ENCODE assay signal across 2 cellular contexts in genomic region chr5:65727491-65728156, GRCh38.
TF ChIP-seq lines count a peak whose summit lies in the region.

No MANE protein-coding gene starts in this region.

TF ChIP-seq in A549, 52 proteins besides CTCF, POLR2A, EP300 and RAD21:
- TF ChIP-seq HOXA7 (CRISPR knock-in tag; IDR thresholded peaks at IDR 0.05) (no peak), HES2 (IDR thresholded peaks at IDR 0.05) (no peak), ELK1 (IDR thresholded peaks at IDR 0.05; ENCODE audit: low read depth, low read length) (no peak), SREBF2 (IDR thresholded peaks at IDR 0.05) (no peak), CHD4 (IDR thresholded peaks at IDR 0.05; ENCODE audit: borderline replicate concordance) (no peak), NPAS2 (CRISPR knock-in tag; IDR thresholded peaks at IDR 0.05; ENCODE audit: borderline replicate concordance) (no peak)

TF ChIP-seq in K562, 482 proteins besides CTCF, POLR2A, EP300 and RAD21:
- TF ChIP-seq SMAD4 (CRISPR knock-in tag; conservative IDR thresholded peaks at IDR 0.05) (no peak), NCOA6 (IDR thresholded peaks at IDR 0.05) (no peak), GABPB2 (CRISPR knock-in tag; conservative IDR thresholded peaks at IDR 0.05) (no peak), ZNF699 (CRISPR knock-in tag; IDR thresholded peaks at IDR 0.05; ENCODE audit: insufficient replicate concordance) (no peak), CSDE1 (IDR thresholded peaks at IDR 0.05) (no peak), DACH1 (IDR thresholded peaks at IDR 0.05; ENCODE audit: partially characterized antibody) (no peak), NFE2 (IDR thresholded peaks at IDR 0.05; ENCODE audit: low read depth) (no peak), RNF219 (CRISPR knock-in tag; IDR thresholded peaks at IDR 0.05) (no peak), MCM5 (IDR thresholded peaks at IDR 0.05; ENCODE audit: low read depth) (no peak), YBX1 (IDR thresholded peaks at IDR 0.05) (no peak), KHSRP (IDR thresholded peaks at IDR 0.05) (no peak), NBN (IDR thresholded peaks at IDR 0.05; ENCODE audit: low read depth) (no peak), ZNF146 (CRISPR knock-in tag; IDR thresholded peaks at IDR 0.05; ENCODE audit: unreplicated experiment) (no peak), TCF3 (CRISPR knock-in tag; IDR thresholded peaks at IDR 0.05) (no peak), ZBTB43 (CRISPR knock-in tag; IDR thresholded peaks at IDR 0.05) (no peak), HNRNPL (IDR thresholded peaks at IDR 0.05; ENCODE audit: low read depth, low read length) (no peak), NFE2L1 (tag; IDR thresholded peaks at IDR 0.05; ENCODE audit: borderline replicate concordance, low read depth) (no peak), ZNF583 (CRISPR knock-in tag; IDR thresholded peaks at IDR 0.05) (no peak)
TF ChIP-seq in K562: peak in this region for 0.
